Comparison of ENCODE assay signal across 18 cellular contexts in genomic region chr7:121383235-121383634, GRCh38. TPM values are rescaled to one million over a fixed set of nuclear protein-coding genes. Genes with fewer than 3 reads are reported as not detected.
"Had no signal": no experiment of that assay in that cellular context is flagged by ENCODE, and none has a peak within 500 bp of the region (broad histone marks: within the 10 kb centered on the region; RNA-seq: fewer than 3 reads in every experiment).

No MANE protein-coding gene starts in this region.

- H3K27me3 Mint-ChIP-seq: activated CD8-positive, alpha-beta memory T cell treated with anti-CD3 and anti-CD28 coated beads, Interleukin-2, amount 10 ng/mL, durations not matched to agents 7 days and 5 days had no signal

- H3K27ac Mint-ChIP-seq: activated CD8-positive, alpha-beta memory T cell treated with anti-CD3 and anti-CD28 coated beads, Interleukin-2, amount 10 ng/mL, durations not matched to agents 7 days and 5 days; nephron progenitor cell; T-helper 1 cell treated with Interleukin-12 subunit alpha and Interleukin-12 subunit beta and Interleukin-4 antibody, amounts not matched to agents 30 μg/mL and 1 μg/mL, for 36 hours had no signal

- H3K4me3 Mint-ChIP-seq: activated CD8-positive, alpha-beta memory T cell treated with anti-CD3 and anti-CD28 coated beads, Interleukin-2, amount 10 ng/mL, durations not matched to agents 7 days and 5 days; activated T-cell treated with anti-CD3 and anti-CD28 coated beads, Interleukin-2, amount 50 U/mL, for 4 hours; nephron progenitor cell; T-helper 1 cell treated with Interleukin-12 subunit alpha and Interleukin-12 subunit beta and Interleukin-4 antibody, amounts not matched to agents 30 μg/mL and 1 μg/mL, for 36 hours had no signal

- H3K9me3 Mint-ChIP-seq: activated T-cell treated with anti-CD3 and anti-CD28 coated beads, Interleukin-2, amount 50 U/mL, for 4 hours; nephron progenitor cell; T-helper 1 cell treated with Interleukin-12 subunit alpha and Interleukin-12 subunit beta and Interleukin-4 antibody, amounts not matched to agents 30 μg/mL and 1 μg/mL, for 36 hours had no signal

- H3K27me3 ChIP-seq: cardiac muscle cell, esophagus squamous epithelium had no signal

- H3K9me3 ChIP-seq: esophagus squamous epithelium, mucosa of descending colon, psoas muscle had no signal

- DNase-seq: activated CD4-positive, alpha-beta T cell treated with anti-CD3 and anti-CD28 coated beads, Interleukin-2, amount 50 U/mL, for 4 hours; activated CD8-positive, alpha-beta memory T cell treated with anti-CD3 and anti-CD28 coated beads, Interleukin-2, amount 10 ng/mL, durations not matched to agents 7 days and 5 days; activated gamma-delta T cell treated with Interleukin-2 at 50 U/mL for 16 hours; activated T-cell treated with anti-CD3 and anti-CD28 coated beads, Interleukin-2, amount 50 U/mL, for 4 hours; esophagus squamous epithelium; foreskin fibroblast; glutamatergic neuron; left cardiac atrium; mucosa of descending colon; nephron progenitor cell; psoas muscle; stimulated activated CD4-positive, alpha-beta T cell treated with anti-CD3 and anti-CD28 coated beads, Interleukin-2, amount 100 ng/mL, for 24 hours; stimulated activated naive CD8-positive, alpha-beta T cell treated with anti-CD3 and anti-CD28 coated beads, Interleukin-15, Interleukin-2, amounts not matched to agents 100 U/mL and 50 U/mL, for 24 hours had no signal

- ATAC-seq: activated CD8-positive, alpha-beta memory T cell treated with anti-CD3 and anti-CD28 coated beads, Interleukin-2, amount 10 ng/mL, durations not matched to agents 7 days and 5 days; activated T-cell treated with anti-CD3 and anti-CD28 coated beads, Interleukin-2, amount 50 U/mL, for 4 hours; left cardiac atrium; mucosa of descending colon; psoas muscle; sciatic nerve; stimulated activated naive CD8-positive, alpha-beta T cell treated with anti-CD3 and anti-CD28 coated beads, Interleukin-15, Interleukin-2, amounts not matched to agents 100 U/mL and 50 U/mL, for 24 hours had no signal

- H3K4me1 ChIP-seq: psoas muscle had no signal

- H3K4me3 ChIP-seq: cardiac muscle cell, esophagus squamous epithelium, mucosa of descending colon, psoas muscle had no signal

- H3K27ac ChIP-seq: cardiac muscle cell, esophagus squamous epithelium, psoas muscle had no signal

RNA-seq across cellular contexts. Expression of gene WNT16, which starts 54.4 kb away (rescaled TPM):
- total RNA-seq: activated CD8-positive, alpha-beta memory T cell treated with anti-CD3 and anti-CD28 coated beads, Interleukin-2, amount 10 ng/mL, durations not matched to agents 7 days and 5 days; cardiac muscle cell; left cardiac atrium; lung microvascular endothelial cell; omental fat pad; sciatic nerve had no signal
- polyA plus RNA-seq: cardiac muscle cell, psoas muscle had no signal
